Comparison of ENCODE assay signal across 8 cellular contexts in genomic region chr6:154499854-154500589, GRCh38.
"Had no signal": no experiment of that assay in that cellular context is flagged by ENCODE, and none has a peak within 500 bp of the region (broad histone marks: within the 10 kb centered on the region; RNA-seq: fewer than 3 reads in every experiment).

No MANE protein-coding gene starts in this region.

- H3K27ac ChIP-seq: adrenal gland, skin epidermis had no signal

- H3K4me1 ChIP-seq: adrenal gland had no signal

- H3K9me3 ChIP-seq: adrenal gland, SK-N-SH had no signal

- H3K4me3 ChIP-seq: adrenal gland, skin epidermis had no signal

- H3K27me3 ChIP-seq: adrenal gland had no signal

- ATAC-seq: activated naive CD4-positive, alpha-beta T cell treated with anti-CD3 and anti-CD28 coated beads, Interleukin-2, amount 50 U/mL, for 72 hours; stimulated activated naive CD8-positive, alpha-beta T cell treated with anti-CD3 and anti-CD28 coated beads, Interleukin-15, Interleukin-2, amounts not matched to agents 100 U/mL and 50 U/mL, for 24 hours had no signal

- DNase-seq: activated CD4-positive, alpha-beta T cell treated with anti-CD3 and anti-CD28 coated beads, Interleukin-2, amount 50 U/mL, for 48 hours; activated gamma-delta T cell treated with Interleukin-2 at 50 U/mL for 16 hours; adrenal gland; glutamatergic neuron; stimulated activated naive CD8-positive, alpha-beta T cell treated with anti-CD3 and anti-CD28 coated beads, Interleukin-15, Interleukin-2, amounts not matched to agents 100 U/mL and 50 U/mL, for 24 hours had no signal

- H3K36me3 ChIP-seq: adrenal gland had no signal

- H3K4me2 ChIP-seq: SK-N-SH had no signal

- H3K9ac ChIP-seq: SK-N-SH had no signal
